15 cellular contexts compared by ENCODE assay signal in the genomic region with DNA sequence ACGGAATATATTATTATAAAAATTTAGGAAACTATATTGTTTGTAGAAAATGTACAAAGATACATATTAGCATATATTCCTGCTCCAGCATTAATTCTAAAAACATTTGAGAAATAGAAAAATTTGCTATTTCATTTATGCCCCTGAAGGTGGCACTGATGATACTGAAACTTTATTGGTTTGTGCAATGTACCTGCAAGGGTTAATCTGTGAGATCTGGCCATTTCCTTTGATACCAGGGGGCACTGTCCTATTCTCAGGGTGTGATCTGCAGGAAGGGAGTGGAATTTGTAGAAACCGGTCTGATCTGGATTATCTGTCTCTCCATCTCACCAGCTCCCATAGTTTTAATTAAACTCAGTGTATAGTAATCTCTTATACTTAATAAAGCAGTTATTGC.
DNase-seq lines count a peak whose midpoint lies in the region; ATAC-seq and TF ChIP-seq lines count a peak whose summit lies in the region.
"Had no signal": no experiment of that assay in that cellular context is flagged by ENCODE, and none has a peak within 500 bp of the region (broad histone marks: within the 10 kb centered on the region; RNA-seq: fewer than 3 reads in every experiment).

No MANE protein-coding gene starts in this region.

- H3F3A ChIP-seq in smooth muscle cell (ENCODE audit: low read depth): no peaks in the 10 kb centered on the region

- no peaks in the 10 kb centered on the region for H3K9me3 Mint-ChIP-seq in activated T-cell treated with anti-CD3 and anti-CD28 coated beads, Interleukin-2, amount 50 U/mL, for 4 hours
- H3K9me3 Mint-ChIP-seq: central memory CD8-positive, alpha-beta T cell had no signal

- H3K27me3 ChIP-seq in WERI-Rb-1 (ENCODE audit: insufficient read depth, low read depth, severe bottlenecking): no peaks in the 10 kb centered on the region
- H3K27me3 ChIP-seq in smooth muscle cell (ENCODE audit: low read depth): no peaks in the 10 kb centered on the region

- no peak overlapping the region for H2AFZ ChIP-seq in smooth muscle cell (ENCODE audit: low read depth)

- no peaks in the 10 kb centered on the region for H3K4me1 Mint-ChIP-seq in activated T-cell treated with anti-CD3 and anti-CD28 coated beads, Interleukin-2, amount 50 U/mL, for 4 hours (ENCODE audit: low read depth)
- H3K4me1 Mint-ChIP-seq: central memory CD8-positive, alpha-beta T cell; naive B cell had no signal

- no peaks in the 10 kb centered on the region for H3K36me3 Mint-ChIP-seq in activated T-cell treated with anti-CD3 and anti-CD28 coated beads, Interleukin-2, amount 50 U/mL, for 4 hours (ENCODE audit: insufficient read depth)
- H3K36me3 Mint-ChIP-seq: naive B cell had no signal

- TF ChIP-seq CTCF in WERI-Rb-1 (IDR thresholded peaks at IDR 0.05; ENCODE audit: low read depth, low read length): no peak
- TF ChIP-seq CTCF in fibroblast of villous mesenchyme (IDR thresholded peaks at IDR 0.05; ENCODE audit: insufficient read depth, low read depth, low read length): peak; percentile 30
- TF ChIP-seq CTCF in smooth muscle cell (IDR thresholded peaks at IDR 0.05; ENCODE audit: borderline replicate concordance, insufficient read depth, poor library complexity, severe bottlenecking): peak; percentile 3

- H3K9me3 ChIP-seq in WERI-Rb-1 (ENCODE audit: severe bottlenecking): no peaks in the 10 kb centered on the region
- no peaks in the 10 kb centered on the region for H3K9me3 ChIP-seq in smooth muscle cell (replicated peaks; ENCODE audit: low read depth)

- DNase-seq in NCI-H82 (lab: John Stamatoyannopoulos, UW) (peak; percentile 14), NCI-H82 treated with DMSO at 0.1 percent for 48 hours (lab: John Stamatoyannopoulos, UW; ENCODE audit: unreplicated experiment) (no peak), WERI-Rb-1 (peak; percentile 34), fibroblast of villous mesenchyme (ENCODE audit: low read depth) (peak; percentile 12), smooth muscle cell (lab: John Stamatoyannopoulos, UW; ENCODE audit: unreplicated experiment) (no peak), HuH-7.5 (ENCODE audit: low spot score) (no peak)
- DNase-seq in activated T-cell treated with anti-CD3 and anti-CD28 coated beads, Interleukin-2, amount 50 U/mL, for 4 hours: no peak
- DNase-seq in stimulated activated CD4-positive, alpha-beta T cell treated with anti-CD3 and anti-CD28 coated beads, Interleukin-4, amount 100 ng/mL, for 4 hours: no peak
- DNase-seq: 8988T; DND-41; naive B cell; NCI-H774; stimulated activated naive CD4-positive, alpha-beta T cell treated with Interleukin-2 at 50 U/mL for 16 hours; T-helper 9 cell had no signal

- no peaks in the 10 kb centered on the region for H3K36me3 ChIP-seq in WERI-Rb-1
- no peaks in the 10 kb centered on the region for H3K36me3 ChIP-seq in smooth muscle cell (ENCODE audit: low read depth)

- no peaks in the 10 kb centered on the region for H3K27me3 Mint-ChIP-seq in activated T-cell treated with anti-CD3 and anti-CD28 coated beads, Interleukin-2, amount 50 U/mL, for 4 hours (ENCODE audit: low read depth)
- H3K27me3 Mint-ChIP-seq: central memory CD8-positive, alpha-beta T cell; naive B cell had no signal

- H3K4me3 Mint-ChIP-seq in activated T-cell treated with anti-CD3 and anti-CD28 coated beads, Interleukin-2, amount 50 U/mL, for 4 hours: no peak overlapping the region
- H3K4me3 Mint-ChIP-seq: central memory CD8-positive, alpha-beta T cell; naive B cell had no signal

- ATAC-seq in activated T-cell treated with anti-CD3 and anti-CD28 coated beads, Interleukin-2, amount 50 U/mL, for 4 hours: no peak

- no peak overlapping the region for H3K4me3 ChIP-seq in WERI-Rb-1 (ENCODE audit: low read depth, low read length)
- no peak overlapping the region for H3K4me3 ChIP-seq in fibroblast of villous mesenchyme (ENCODE audit: low read depth, low read length)
- no peak overlapping the region for H3K4me3 ChIP-seq in smooth muscle cell

- no peak overlapping the region for H3K4me2 ChIP-seq in smooth muscle cell

- H3K4me1 ChIP-seq in smooth muscle cell (ENCODE audit: low read depth): peaks cover 4% of the 10 kb centered on the region

- H3K79me2 ChIP-seq in smooth muscle cell (ENCODE audit: low read depth): no peaks in the 10 kb centered on the region

- no peak overlapping the region for H3K9ac ChIP-seq in smooth muscle cell (ENCODE audit: low read depth)

- WGBS in smooth muscle cell (ENCODE audit: low lambda C conversion rate): 48% methylated on average over 2 of the region's 2 CpGs

- H4K20me1 ChIP-seq in smooth muscle cell (ENCODE audit: low read depth): no peaks in the 10 kb centered on the region

- H3K27ac ChIP-seq in WERI-Rb-1 (no peak overlapping the region), smooth muscle cell (ENCODE audit: low read depth) (no peak overlapping the region)

Comparison
In these comparisons a context has a peak if more than half of its experiments do, and no peak if none do; other contexts are left out.
1. DNase-seq: peak in NCI-H82 (single experiment), WERI-Rb-1 (single experiment) and fibroblast of villous mesenchyme (single experiment); none in NCI-H82 treated with DMSO at 0.1 percent for 48 hours (single experiment), smooth muscle cell (single experiment), HuH-7.5 (single experiment), activated T-cell treated with anti-CD3 and anti-CD28 coated beads, Interleukin-2, amount 50 U/mL, for 4 hours (single experiment) and stimulated activated CD4-positive, alpha-beta T cell treated with anti-CD3 and anti-CD28 coated beads, Interleukin-4, amount 100 ng/mL, for 4 hours (0 of 2).